ENCODE assay signal across 27 cellular contexts in genomic region chr19:50626011-50626410, GRCh38. TPM values are rescaled to one million over a fixed set of nuclear protein-coding genes. Genes with fewer than 3 reads are reported as not detected.
"Had no signal": no experiment of that assay in that cellular context is flagged by ENCODE, and none has a peak within 500 bp of the region (broad histone marks: within the 10 kb centered on the region; RNA-seq: fewer than 3 reads in every experiment).

No MANE protein-coding gene starts in this region.

- H3K27me3 ChIP-seq: Peyer's patch, SJSA1 had no signal

- H3K4me2 ChIP-seq: PC-9 had no signal

- DNase-seq: IMR-90; Karpas-422; KG1; MV-4-11; NCI-H1048; NCI-H1105; NCI-H1417; NCI-H1436 treated with DMSO at 0.1 percent for 48 hours; NCI-H1694 treated with DMSO at 0.1 percent for 48 hours; NCI-H1930; NCI-H2081; NCI-H2107; NCI-H2227 treated with DMSO at 0.1 percent for 48 hours; NCI-H524; NCI-H526 treated with DMSO at 0.1 percent for 48 hours; NCI-H748 treated with DMSO at 0.1 percent for 48 hours; NK-92 treated with Interleukin-12 subunit alpha and Interleukin-12 subunit beta, amount 100 ng/mL, for 24 hours; OCI-M1; PC-9; Peyer's patch; SHP77 treated with DMSO at 0.1 percent for 48 hours had no signal

- H3K4me3 ChIP-seq: PC-9, Peyer's patch, SJSA1, SK-N-MC had no signal

- H3K4me1 ChIP-seq: Peyer's patch, SJSA1 had no signal

- H3K27ac ChIP-seq: PC-9, Peyer's patch, SJSA1, SK-N-MC had no signal

- H2AFZ ChIP-seq: PC-9 had no signal

- H3K36me3 ChIP-seq: Peyer's patch, SJSA1 had no signal

- H3K9me3 ChIP-seq: Peyer's patch, SJSA1 had no signal

- ATAC-seq: HepG2, Right ventricle myocardium inferior had no signal

RNA-seq across cellular contexts. Expression of gene SYT3, which starts 13.7 kb away (rescaled TPM):
- total RNA-seq: HepG2, IMR-90, M059J, PC-9, RPMI7951, SJSA1 had no signal
- polyA plus RNA-seq: HepG2 had no signal

RNA-seq across cellular contexts. Expression of gene C19orf81, which starts 23.2 kb away (rescaled TPM):
- total RNA-seq: HepG2, IMR-90, PC-9, Peyer's patch, RPMI7951, SJSA1 had no signal
- polyA plus RNA-seq: HepG2 had no signal

RNA-seq across cellular contexts. Expression of gene LRRC4B, which starts 57.8 kb away (rescaled TPM):
- total RNA-seq: HepG2, IMR-90, M059J, PC-9, RPMI7951, SJSA1 had no signal
- polyA plus RNA-seq: HepG2 had no signal
